Comparison of ENCODE assay signal across 23 cellular contexts in the genomic region with DNA sequence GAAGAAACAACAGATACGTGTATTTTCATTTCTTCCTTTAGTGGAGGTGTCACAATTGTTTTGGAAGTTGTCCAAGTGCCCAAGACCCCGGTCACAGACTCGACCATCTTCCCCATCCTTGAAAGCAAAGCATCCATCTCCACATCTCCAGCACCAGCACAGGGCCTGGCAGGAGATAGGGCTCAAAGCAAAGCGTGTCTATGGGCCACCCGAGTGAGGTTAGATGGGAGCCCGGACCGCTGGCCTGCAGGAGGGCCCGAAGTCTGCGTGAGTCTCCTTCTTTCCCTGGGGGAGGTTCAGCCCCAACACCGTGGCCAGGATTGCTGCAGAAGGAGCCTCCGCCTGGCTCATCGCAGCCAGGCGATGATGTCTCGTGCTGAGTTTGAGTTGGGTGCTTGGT.
"Had no signal": no experiment of that assay in that cellular context is flagged by ENCODE, and none has a peak within 500 bp of the region (broad histone marks: within the 10 kb centered on the region; RNA-seq: fewer than 3 reads in every experiment).

No MANE protein-coding gene starts in this region.

- DNase-seq: naive thymus-derived CD8-positive, alpha-beta T cell; nephron progenitor cell; nucleus accumbens; psoas muscle; right cardiac atrium; right lobe of liver; sigmoid colon; small intestine; stimulated activated CD4-positive, alpha-beta T cell treated with anti-CD3 and anti-CD28 coated beads, Interleukin-15, amount 100 ng/mL, for 24 hours; stimulated activated CD4-positive, alpha-beta T cell treated with anti-CD3 and anti-CD28 coated beads, Interleukin-2, amount 100 ng/mL, for 24 hours; stimulated activated CD4-positive, alpha-beta T cell treated with anti-CD3 and anti-CD28 coated beads, Interleukin-2, amount 100 ng/mL, for 48 hours; stimulated activated CD4-positive, alpha-beta T cell treated with anti-CD3 and anti-CD28 coated beads, Interleukin-4, amount 100 ng/mL, for 24 hours; stimulated activated naive B cell treated with anti-CD40 and anti-IgM and Interleukin-4, amounts not matched to agents 10 μg/mL and 1 μg/mL and 100 μg/mL, for 72 hours; stimulated activated naive CD4-positive, alpha-beta T cell treated with Interleukin-2 at 50 U/mL for 16 hours; stomach; thyroid gland; trophoblast cell had no signal

- ATAC-seq: naive thymus-derived CD8-positive, alpha-beta T cell; psoas muscle; right cardiac atrium; stimulated activated effector memory CD8-positive, alpha-beta T cell treated with anti-CD3 and anti-CD28 coated beads, Interleukin-12 subunit alpha, Interleukin-12 subunit beta, amount 100 ng/mL, for 72 hours; stimulated activated naive B cell treated with anti-CD40 and anti-IgM and Interleukin-4, amounts not matched to agents 10 μg/mL and 1 μg/mL and 100 μg/mL, for 72 hours had no signal

- H3K36me3 ChIP-seq: neutrophil, right lobe of liver, sigmoid colon, stomach, thoracic aorta, thyroid gland, tibial nerve, upper lobe of left lung had no signal

- FAIRE-seq: small intestine had no signal

- H3K27ac ChIP-seq: neutrophil, parathyroid adenoma, psoas muscle, right lobe of liver, sigmoid colon, stomach, thoracic aorta, thyroid gland, tibial nerve, upper lobe of left lung had no signal

- H3K27me3 ChIP-seq: right lobe of liver, sigmoid colon, thyroid gland, upper lobe of left lung had no signal

- H3K4me3 ChIP-seq: psoas muscle, right lobe of liver, sigmoid colon, stomach, thoracic aorta, thyroid gland, tibial nerve, upper lobe of left lung had no signal

- H3K9ac ChIP-seq: parathyroid adenoma had no signal

- H3K9me3 ChIP-seq: neutrophil, psoas muscle, right lobe of liver, sigmoid colon, stomach, thoracic aorta, thyroid gland, upper lobe of left lung had no signal

- H2AFZ ChIP-seq: parathyroid adenoma had no signal

- H3K4me1 ChIP-seq: parathyroid adenoma, psoas muscle, sigmoid colon, stomach, thyroid gland, tibial nerve, upper lobe of left lung had no signal

- H3K79me2 ChIP-seq: parathyroid adenoma had no signal
